Comparison of ENCODE assay signal across 10 cellular contexts in genomic region chr9:121902483-121903135, GRCh38.
DNase-seq lines count a peak whose midpoint lies in the region; ATAC-seq and TF ChIP-seq lines count a peak whose summit lies in the region.
"Had no signal": no experiment of that assay in that cellular context is flagged by ENCODE, and none has a peak within 500 bp of the region (broad histone marks: within the 10 kb centered on the region; RNA-seq: fewer than 3 reads in every experiment).

No MANE protein-coding gene starts in this region.

- H3K4me3 ChIP-seq in AG09309 (ENCODE audit: control insufficient read depth, low read depth, low read length): no peak overlapping the region
- no peak overlapping the region for H3K4me3 ChIP-seq in IMR-90 (ENCODE audit: insufficient read depth, low read depth, low read length)
- no peak overlapping the region for H3K4me3 ChIP-seq in choroid plexus epithelial cell (ENCODE audit: low read depth, low read length)
- H3K4me3 ChIP-seq in MM.1S (ENCODE audit: low read length): no peak overlapping the region

- peak overlapping the region; percentile 57; the same call in 1 of the 2 replicates for H3K23ac ChIP-seq in IMR-90 (ENCODE audit: low read depth, low read length)

- H3K14ac ChIP-seq in IMR-90 (replicated peaks; ENCODE audit: low read depth, low read length): peak overlapping the region; percentile 79

- dilution Hi-C loops in IMR-90 (cut with HindIII; ENCODE audit: low sequenced_read_pairs, unreplicated experiment): no loop called here

- H3K27me3 ChIP-seq in IMR-90 (ENCODE audit: control insufficient read depth, insufficient read depth, low read length): no peaks in the 10 kb centered on the region
- no peaks in the 10 kb centered on the region for H3K27me3 ChIP-seq in MM.1S (replicated peaks; ENCODE audit: insufficient read depth, low read length)

- H3K18ac ChIP-seq in IMR-90 (ENCODE audit: low read depth, low read length): peak overlapping the region; percentile 91

- no TSS peak for BruUV-seq in IMR-90 (replicated peaks; lab: Mats Ljungman, UMichigan)

- no peak overlapping the region for H2AK9ac ChIP-seq in IMR-90 (replicated peaks; ENCODE audit: low read depth, low read length, poor library complexity)

- H4K20me1 ChIP-seq in IMR-90 (ENCODE audit: insufficient read depth, low read length): peaks cover 2% of the 10 kb centered on the region; the same call in 1 of the 2 replicates
- H4K20me1 ChIP-seq in MM.1S (ENCODE audit: insufficient read depth, low read length): no peaks in the 10 kb centered on the region

- peak; percentile 100 for DNase-seq in AG09309 (ENCODE audit: low read depth)
- DNase-seq in IMR-90: peak; percentile 100
- DNase-seq in choroid plexus epithelial cell (ENCODE audit: low read depth): peak; percentile 99
- DNase-seq in mesothelial cell of epicardium (ENCODE audit: low spot score in 2 of 2, unreplicated experiment in 2 of 2): no peak
- no peak for DNase-seq in activated CD8-positive, alpha-beta memory T cell treated with anti-CD3 and anti-CD28 coated beads, Interleukin-2, amount 10 ng/mL, durations not matched to agents 7 days and 5 days
- DNase-seq in MM.1S: no peak
- DNase-seq: activated CD4-positive, alpha-beta T cell treated with anti-CD3 and anti-CD28 coated beads for 36 hours; COR-L47 had no signal

- peaks cover 5% of the 10 kb centered on the region for H3K36me3 Mint-ChIP-seq in mesothelial cell of epicardium
- H3K36me3 Mint-ChIP-seq in activated T-helper 17 cell treated with anti-CD3 and anti-CD28 coated beads, Interleukin-2, amount 50 U/mL, for 72 hours (ENCODE audit: low read depth): no peaks in the 10 kb centered on the region
- no peaks in the 10 kb centered on the region for H3K36me3 Mint-ChIP-seq in activated CD8-positive, alpha-beta memory T cell treated with anti-CD3 and anti-CD28 coated beads, Interleukin-2, amount 10 ng/mL, durations not matched to agents 7 days and 5 days

- peak overlapping the region; percentile 91 for H2BK20ac ChIP-seq in IMR-90 (ENCODE audit: low read depth, low read length)

- H3K9me3 Mint-ChIP-seq in mesothelial cell of epicardium: peaks cover 9% of the 10 kb centered on the region
- peaks cover 5% of the 10 kb centered on the region for H3K9me3 Mint-ChIP-seq in activated T-helper 17 cell treated with anti-CD3 and anti-CD28 coated beads, Interleukin-2, amount 50 U/mL, for 72 hours
- peaks cover 5% of the 10 kb centered on the region for H3K9me3 Mint-ChIP-seq in activated CD8-positive, alpha-beta memory T cell treated with anti-CD3 and anti-CD28 coated beads, Interleukin-2, amount 10 ng/mL, durations not matched to agents 7 days and 5 days (ENCODE audit: low read depth)

- peak overlapping the region; percentile 96 for H2BK5ac ChIP-seq in IMR-90 (ENCODE audit: low read depth, low read length, poor library complexity, severe bottlenecking)

- H3K36me3 ChIP-seq in IMR-90 (ENCODE audit: control insufficient read depth, insufficient read depth, low read length) (no peaks in the 10 kb centered on the region), MM.1S (replicated peaks; ENCODE audit: insufficient read depth, low read length) (no peaks in the 10 kb centered on the region)

- CTCF ChIA-PET in IMR-90 (lab: Yijun Ruan, JAX): interaction anchor here (0.6 kb wide), 1 partner anchor 40 kb away, joined by 7 read pairs; no protein-coding TSS in a partner anchor
- CTCF ChIA-PET in activated CD8-positive, alpha-beta memory T cell treated with anti-CD3 and anti-CD28 coated beads, Interleukin-2, amount 10 ng/mL, durations not matched to agents 7 days and 5 days (lab: Charles Lee): no interaction called here

- peaks cover 14% of the 10 kb centered on the region for H3K4me1 ChIP-seq in IMR-90 (ENCODE audit: control insufficient read depth, insufficient read depth, low read length)
- H3K4me1 ChIP-seq in MM.1S (ENCODE audit: low read length): no peaks in the 10 kb centered on the region

- ATAC-seq in IMR-90 (ENCODE audit: low read depth) (peak; percentile 97), GM19452 (IDR thresholded peaks at IDR 0.05; ENCODE audit: unreplicated experiment) (no peak)
- no peak for ATAC-seq in activated T-helper 17 cell treated with anti-CD3 and anti-CD28 coated beads, Interleukin-2, amount 50 U/mL, for 72 hours (replicated peaks)
- ATAC-seq in activated CD8-positive, alpha-beta memory T cell treated with anti-CD3 and anti-CD28 coated beads, Interleukin-2, amount 10 ng/mL, durations not matched to agents 7 days and 5 days: no peak
- ATAC-seq: activated CD4-positive, alpha-beta T cell treated with anti-CD3 and anti-CD28 coated beads for 36 hours had no signal

- H4K8ac ChIP-seq in IMR-90 (ENCODE audit: low read depth in 2 of 2, low read length in 2 of 2): peak overlapping the region; percentile 6 to 81; a peak in 2 of 4 replicates

- no peaks in the 10 kb centered on the region for H3F3A ChIP-seq in MM.1S (ENCODE audit: insufficient read depth, low read length)

- peaks cover 1% of the 10 kb centered on the region for H3K27me3 Mint-ChIP-seq in mesothelial cell of epicardium (ENCODE audit: low read depth)
- no peaks in the 10 kb centered on the region for H3K27me3 Mint-ChIP-seq in activated T-helper 17 cell treated with anti-CD3 and anti-CD28 coated beads, Interleukin-2, amount 50 U/mL, for 72 hours
- peaks cover 3% of the 10 kb centered on the region for H3K27me3 Mint-ChIP-seq in activated CD8-positive, alpha-beta memory T cell treated with anti-CD3 and anti-CD28 coated beads, Interleukin-2, amount 10 ng/mL, durations not matched to agents 7 days and 5 days
- H3K27me3 Mint-ChIP-seq: activated CD4-positive, alpha-beta T cell treated with anti-CD3 and anti-CD28 coated beads for 36 hours had no signal

- peak overlapping the region; percentile 91 for H2BK120ac ChIP-seq in IMR-90 (ENCODE audit: low read depth, low read length)

- H3K9ac ChIP-seq in IMR-90 (ENCODE audit: low read depth, low read length) (0 out of 2 replicates have a peak overlapping the region, but pooled peaks have one; percentile 1), MM.1S (ENCODE audit: low read length) (no peak overlapping the region)

- H2AFZ ChIP-seq in IMR-90 (replicated peaks; ENCODE audit: low read length, poor library complexity) (no peak overlapping the region), MM.1S (ENCODE audit: low read length) (no peak overlapping the region)

- no peak for TF ChIP-seq POLR2A in IMR-90 (IDR thresholded peaks at IDR 0.05; ENCODE audit: low read depth, low read length)

- H4K91ac ChIP-seq in IMR-90 (ENCODE audit: insufficient read depth, low read depth, low read length): peak overlapping the region; percentile 62

- H3K79me2 ChIP-seq in MM.1S (ENCODE audit: low read length): no peaks in the 10 kb centered on the region

- H3K4me2 ChIP-seq in IMR-90 (ENCODE audit: low read depth, low read length): peak overlapping the region; percentile 72; the same call in 1 of the 2 replicates
- H3K4me2 ChIP-seq in MM.1S (ENCODE audit: low read depth, low read length): no peak overlapping the region

- peak; percentile 16; the same call in 1 of the 2 replicates for TF ChIP-seq RAD21 in IMR-90 (IDR thresholded peaks at IDR 0.05; ENCODE audit: low read length)

- WGBS in IMR-90 (ENCODE audit: extremely low coverage in 2 of 2, insufficient read length in 1 of 2), 2 experiments: 0% methylated on average over 1 of the region's 7 CpGs; no CpG with 5 or more reads in 1 of the 2 experiments

- intact Hi-C loops in IMR-90 (cut with micrococcal nuclease): loop anchor here (5.0 kb wide), 1 partner anchor 90 kb away; no protein-coding TSS in a partner anchor

- peaks cover 0 to 3% of the 10 kb centered on the region in 2 experiments; a peak in 1 of 4 replicates for H3K79me1 ChIP-seq in IMR-90 (ENCODE audit: low read depth in 1 of 2, low read length in 2 of 2)

- no peaks in the 10 kb centered on the region for H3K9me2 ChIP-seq in MM.1S (replicated peaks; ENCODE audit: insufficient read depth, low read length)

- H3K27ac Mint-ChIP-seq in mesothelial cell of epicardium: peak overlapping the region; percentile 26
- no peak overlapping the region for H3K27ac Mint-ChIP-seq in activated T-helper 17 cell treated with anti-CD3 and anti-CD28 coated beads, Interleukin-2, amount 50 U/mL, for 72 hours
- no peak overlapping the region for H3K27ac Mint-ChIP-seq in activated CD8-positive, alpha-beta memory T cell treated with anti-CD3 and anti-CD28 coated beads, Interleukin-2, amount 10 ng/mL, durations not matched to agents 7 days and 5 days
- H3K27ac Mint-ChIP-seq: activated CD4-positive, alpha-beta T cell treated with anti-CD3 and anti-CD28 coated beads for 36 hours had no signal

- TF ChIP-seq CTCF in AG09309 (IDR thresholded peaks at IDR 0.05; ENCODE audit: control insufficient read depth, insufficient read depth, low read depth, low read length, missing control alignments) (no peak), IMR-90 (conservative IDR thresholded peaks at IDR 0.05; ENCODE audit: low read depth, low read length) (no peak), choroid plexus epithelial cell (conservative IDR thresholded peaks at IDR 0.05; ENCODE audit: low read depth, low read length) (no peak), mesothelial cell of epicardium (IDR thresholded peaks at IDR 0.05; ENCODE audit: unreplicated experiment) (no peak), MM.1S (IDR thresholded peaks at IDR 0.05; ENCODE audit: low read length) (no peak)

- H3K4me3 Mint-ChIP-seq in mesothelial cell of epicardium: no peak overlapping the region
- no peak overlapping the region for H3K4me3 Mint-ChIP-seq in activated T-helper 17 cell treated with anti-CD3 and anti-CD28 coated beads, Interleukin-2, amount 50 U/mL, for 72 hours
- no peak overlapping the region for H3K4me3 Mint-ChIP-seq in activated CD8-positive, alpha-beta memory T cell treated with anti-CD3 and anti-CD28 coated beads, Interleukin-2, amount 10 ng/mL, durations not matched to agents 7 days and 5 days
- H3K4me3 Mint-ChIP-seq: activated CD4-positive, alpha-beta T cell treated with anti-CD3 and anti-CD28 coated beads for 36 hours had no signal

- H4K5ac ChIP-seq in IMR-90 (ENCODE audit: low read depth, low read length): peak overlapping the region; percentile 74

- POLR2A ChIA-PET in IMR-90 (lab: Charles Lee; ENCODE audit: unreplicated experiment): no interaction called here

- peaks cover 9% of the 10 kb centered on the region for H3K9me1 ChIP-seq in IMR-90 (ENCODE audit: insufficient read depth, low read length)

- in situ Hi-C loops in IMR-90 (cut with MboI; ENCODE audit: low sequenced_read_pairs): no loop called here

- peak overlapping the region; percentile 84 for H3K4ac ChIP-seq in IMR-90 (ENCODE audit: low read depth, low read length)

- no peaks in the 10 kb centered on the region for H3K9me3 ChIP-seq in IMR-90 (ENCODE audit: control insufficient read depth, insufficient read depth, low read length)
- no peaks in the 10 kb centered on the region for H3K9me3 ChIP-seq in MM.1S (replicated peaks; ENCODE audit: insufficient read depth, low read length)

- H2BK15ac ChIP-seq in IMR-90 (ENCODE audit: low read depth, low read length): peak overlapping the region; percentile 61; the same call in 1 of the 3 replicates

- H3K56ac ChIP-seq in IMR-90 (ENCODE audit: extremely low read depth, insufficient read depth, low read length): peak overlapping the region; percentile 44

- H3K27ac ChIP-seq in IMR-90 (ENCODE audit: insufficient read depth, low read length) (peak overlapping the region; percentile 79; the same call in 1 of the 2 replicates), MM.1S (ENCODE audit: low read length) (no peak overlapping the region)

- peaks cover 10% of the 10 kb centered on the region for H3K4me1 Mint-ChIP-seq in mesothelial cell of epicardium
- H3K4me1 Mint-ChIP-seq in activated T-helper 17 cell treated with anti-CD3 and anti-CD28 coated beads, Interleukin-2, amount 50 U/mL, for 72 hours: no peaks in the 10 kb centered on the region
- H3K4me1 Mint-ChIP-seq in activated CD8-positive, alpha-beta memory T cell treated with anti-CD3 and anti-CD28 coated beads, Interleukin-2, amount 10 ng/mL, durations not matched to agents 7 days and 5 days: no peaks in the 10 kb centered on the region
- H3K4me1 Mint-ChIP-seq: activated CD4-positive, alpha-beta T cell treated with anti-CD3 and anti-CD28 coated beads for 36 hours had no signal

- peak overlapping the region; percentile 79 for H2AK5ac ChIP-seq in IMR-90 (ENCODE audit: low read depth, low read length)

Comparison
In these comparisons a context has a peak if more than half of its experiments do, and no peak if none do; other contexts are left out.
1. DNase-seq: peak in AG09309 (single experiment), IMR-90 (single experiment) and choroid plexus epithelial cell (single experiment); none in mesothelial cell of epicardium (0 of 2), activated CD8-positive, alpha-beta memory T cell treated with anti-CD3 and anti-CD28 coated beads, Interleukin-2, amount 10 ng/mL, durations not matched to agents 7 days and 5 days (single experiment) and MM.1S (single experiment).